1 cellular context compared by ENCODE assay signal in the genomic region with DNA sequence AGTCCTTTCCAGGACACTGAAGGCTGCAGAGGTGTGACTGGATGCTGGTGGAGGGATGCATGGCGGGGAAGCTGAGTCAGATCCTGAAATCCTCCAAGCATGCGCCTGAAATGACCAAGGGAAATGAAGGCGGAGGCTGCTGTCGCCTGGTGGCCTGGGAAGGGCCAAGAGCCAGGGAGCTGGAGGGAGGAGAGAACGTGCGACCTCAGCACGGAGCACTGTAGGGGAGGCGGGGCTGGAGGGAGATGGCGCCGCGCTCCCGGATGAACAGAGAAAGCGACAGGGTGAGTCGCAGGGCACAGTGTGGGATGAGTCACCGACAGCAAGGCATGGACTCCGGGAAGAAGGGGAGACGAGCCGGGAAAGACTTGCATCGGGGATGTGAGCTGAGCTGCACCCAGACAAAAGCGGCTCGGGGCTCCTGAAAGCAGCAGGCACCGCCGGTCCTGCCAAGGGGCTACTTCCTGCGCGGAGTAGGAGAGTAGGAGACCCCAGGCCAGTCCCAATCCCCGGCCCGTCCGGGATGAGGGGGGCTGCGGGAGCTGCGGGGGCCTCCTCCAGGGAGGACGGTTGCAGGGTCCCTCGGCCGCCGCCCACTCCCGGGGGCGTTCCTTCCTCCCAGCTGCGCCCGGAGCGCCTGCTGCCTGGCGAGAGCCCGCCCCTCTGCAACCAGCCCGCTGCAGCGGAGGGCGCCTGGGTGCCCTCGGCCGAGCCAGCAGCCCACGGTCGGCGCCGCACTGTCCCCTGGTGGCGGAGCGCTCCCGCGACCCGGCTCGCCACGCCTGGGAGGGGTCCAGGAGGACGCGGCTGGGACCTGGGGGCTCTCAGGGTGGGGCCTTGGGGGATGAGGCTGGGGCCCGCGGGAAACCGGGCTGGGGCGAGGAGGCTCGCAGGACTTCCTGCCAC.
A peak's percentile ranks its signal among the peaks of the same experiment; 100 is the strongest.
TF ChIP-seq lines count a peak whose summit lies in the region.

No MANE protein-coding gene starts in this region.

TF ChIP-seq in Ishikawa, 13 proteins besides CTCF, POLR2A, EP300 and RAD21 (continued from another document):
- TF ChIP-seq, protein P1, sequence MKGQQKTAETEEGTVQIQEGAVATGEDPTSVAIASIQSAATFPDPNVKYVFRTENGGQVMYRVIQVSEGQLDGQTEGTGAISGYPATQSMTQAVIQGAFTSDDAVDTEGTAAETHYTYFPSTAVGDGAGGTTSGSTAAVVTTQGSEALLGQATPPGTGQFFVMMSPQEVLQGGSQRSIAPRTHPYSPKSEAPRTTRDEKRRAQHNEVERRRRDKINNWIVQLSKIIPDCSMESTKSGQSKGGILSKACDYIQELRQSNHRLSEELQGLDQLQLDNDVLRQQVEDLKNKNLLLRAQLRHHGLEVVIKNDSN (IDR thresholded peaks at IDR 0.05) = no peak
- TF ChIP-seq CEBPB (IDR thresholded peaks at IDR 0.05) (no peak), TAF1 (IDR thresholded peaks at IDR 0.05; ENCODE audit: low read depth) (peak; percentile 62), ZBTB7A (IDR thresholded peaks at IDR 0.05; ENCODE audit: low read depth) (peak; percentile 97)
